Comparison of ENCODE assay signal across 1 cellular context in genomic region chr9:37956904-37957663, GRCh38.
TF ChIP-seq lines count a peak whose summit lies in the region.

No MANE protein-coding gene starts in this region.

TF ChIP-seq in IMR-90, 13 proteins besides CTCF, POLR2A, EP300 and RAD21:
- TF ChIP-seq MAFK (IDR thresholded peaks at IDR 0.05; ENCODE audit: low read depth, low read length) (no peak), CEBPB (IDR thresholded peaks at IDR 0.05; ENCODE audit: low read depth, low read length) (no peak), SMC3 (IDR thresholded peaks at IDR 0.05; ENCODE audit: low read depth, low read length) (no peak), RFX5 (IDR thresholded peaks at IDR 0.05; ENCODE audit: low read depth, low read length) (no peak), NFE2L2 (IDR thresholded peaks at IDR 0.05; ENCODE audit: low read depth, low read length) (no peak), RCOR1 (IDR thresholded peaks at IDR 0.05; ENCODE audit: insufficient replicate concordance, low read length) (no peak), BHLHE40 (IDR thresholded peaks at IDR 0.05; ENCODE audit: low read depth, low read length) (no peak), USF2 (IDR thresholded peaks at IDR 0.05; ENCODE audit: low read depth, low read length) (no peak), FOS (IDR thresholded peaks at IDR 0.05; ENCODE audit: low read depth, low read length) (no peak), MAZ (IDR thresholded peaks at IDR 0.05; ENCODE audit: borderline replicate concordance, low read depth, low read length) (no peak), CHD1 (IDR thresholded peaks at IDR 0.05; ENCODE audit: low read depth, low read length) (no peak), ELK1 (IDR thresholded peaks at IDR 0.05; ENCODE audit: borderline replicate concordance, low read depth, low read length) (no peak), MXI1 (IDR thresholded peaks at IDR 0.05; ENCODE audit: borderline replicate concordance, low read depth, low read length) (no peak)
